ENCODE assay signal across 8 cellular contexts in the genomic region with DNA sequence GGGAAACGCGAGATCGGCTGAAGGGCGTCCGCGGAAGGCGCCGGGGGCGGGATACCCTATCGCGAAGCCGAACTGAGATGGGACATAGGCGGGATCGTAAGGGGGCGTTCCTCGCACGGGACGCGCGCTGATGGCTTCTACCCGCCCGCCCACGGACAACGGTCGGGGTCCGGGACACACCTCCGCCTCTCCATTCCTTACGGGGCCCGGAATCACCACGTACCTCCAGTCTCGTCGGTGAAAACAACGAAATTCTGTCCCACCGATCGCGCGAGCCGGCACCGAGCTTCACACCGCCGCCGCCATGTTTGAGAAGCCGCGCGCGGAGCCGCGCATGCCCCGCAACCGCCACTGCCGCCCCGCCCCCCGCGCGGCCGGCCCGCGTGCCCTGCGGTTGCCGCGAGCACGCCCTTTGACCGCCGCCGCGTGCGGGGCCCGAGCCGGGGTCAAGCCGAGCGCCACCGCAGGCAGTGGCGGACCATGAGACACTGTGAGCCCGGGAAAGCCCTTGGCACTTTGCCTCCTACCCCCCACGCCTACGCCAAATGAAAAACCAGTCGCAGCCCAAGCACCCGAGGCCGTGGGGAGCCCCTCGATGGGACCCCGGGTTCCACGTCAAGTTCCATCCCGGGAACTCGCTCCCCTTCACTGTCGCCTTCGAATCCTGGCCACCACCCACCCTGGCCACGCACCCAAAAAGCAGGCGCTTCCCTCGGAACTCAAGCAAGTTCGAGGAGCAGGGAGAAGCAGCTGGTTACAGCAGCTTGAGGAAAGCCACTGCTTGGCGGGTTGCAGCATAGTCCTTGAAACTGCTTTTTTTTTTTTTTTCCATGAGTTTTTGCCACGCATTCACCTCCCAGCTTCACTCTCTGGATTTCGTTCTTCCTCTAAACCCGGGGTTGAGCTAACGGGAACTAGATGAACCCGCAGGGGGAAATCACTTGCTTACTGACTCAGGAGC. TPM values are rescaled to one million over a fixed set of nuclear protein-coding genes. Genes with fewer than 3 reads are reported as not detected.
DNase-seq lines count a peak whose midpoint lies in the region; ATAC-seq and TF ChIP-seq lines count a peak whose summit lies in the region.

A gene (minus strand): TSS at position 320 of the 961 bp plus-strand sequence. CDS start 20,617 bp downstream, outside the sequence.

- intact Hi-C loops in dorsolateral prefrontal cortex (cut with DNase I) (no loop called here), lower leg skin (cut with DNase I; ENCODE audit: low total_unique reads) (no loop called here)

- TF ChIP-seq CTCF in LNCaP clone FGC (IDR thresholded peaks at IDR 0.05; ENCODE audit: control insufficient read depth, extremely low read depth, insufficient read depth) (no peak), dorsolateral prefrontal cortex (IDR thresholded peaks at IDR 0.05 in 54 of 56, conservative IDR thresholded peaks at IDR 0.05 in 2 of 56; ENCODE audit: low read depth in 1 of 56, partially characterized antibody in 56 of 56) (peak in 5 of 56 donors; percentile 4 to 25 (median 7)), lower leg skin (IDR thresholded peaks at IDR 0.05) (no peak)

- peaks cover 0 to 38% (median 5%) of the 10 kb centered on the region in 45 donors for H3K27me3 ChIP-seq in dorsolateral prefrontal cortex

- H3K4me3 ChIP-seq in LNCaP clone FGC (ENCODE audit: low read depth, low read length) (peak within 1 kb of the TSS; percentile 59), dorsolateral prefrontal cortex (peak within 1 kb of the TSS; percentile 26 to 71 (median 58)), lower leg skin (ENCODE audit: low read depth, poor library complexity, severe bottlenecking) (peak within 1 kb of the TSS; percentile 53)

- DNase-seq in DMS114 treated with DMSO at 0.1 percent for 48 hours (lab: John Stamatoyannopoulos, UW; ENCODE audit: unreplicated experiment) = peak; percentile 26
- DNase-seq in LNCaP clone FGC (ENCODE audit: low read depth) = no peak
- DNase-seq in activated CD4-positive, alpha-beta T cell treated with anti-CD3 and anti-CD28 coated beads for 48 hours = peak; percentile 54
- peak in 6 of 10 donors; percentile 7 to 69 (median 44) for DNase-seq in dorsolateral prefrontal cortex
- no peak for DNase-seq in lower leg skin (ENCODE audit: low spot score in 2 of 2)
- DNase-seq in stimulated activated CD8-positive, alpha-beta memory T cell treated with anti-CD3 and anti-CD28 coated beads, Interleukin-12 subunit alpha, Interleukin-12 subunit beta, amount 100 ng/mL, for 4 hours (ENCODE audit: low read depth) = peak; percentile 24
- DNase-seq in SW 1271 (lab: John Stamatoyannopoulos, UW) = no peak

- WGBS in lower leg skin, 2 donors = 9 to 28% methylated on average over 10 to 61 of the region's 96 CpGs

- no peak for ATAC-seq in HG03460 (IDR thresholded peaks at IDR 0.05; ENCODE audit: unreplicated experiment)

- TF ChIP-seq POLR2A in lower leg skin (IDR thresholded peaks at IDR 0.05) = no peak

- H3K27ac ChIP-seq in dorsolateral prefrontal cortex = peak within 1 kb of the TSS in 11 of 59 donors; percentile 9 to 53 (median 29)

RNA-seq across cellular contexts. Expression of the gene that starts here (rescaled TPM):
- total RNA-seq in dorsolateral prefrontal cortex (1 to 10 TPM; 1.5 to 4.2 (median 2.2) TPM), lower leg skin (1 to 10 TPM; 1.9 to 5.4 (median 3.5) TPM)

Comparison
In these comparisons a context has a peak if more than half of its experiments do, and no peak if none do; other contexts are left out.
1. DNase-seq: peak in DMS114 treated with DMSO at 0.1 percent for 48 hours (single experiment), activated CD4-positive, alpha-beta T cell treated with anti-CD3 and anti-CD28 coated beads for 48 hours (single experiment), dorsolateral prefrontal cortex (6 of 10) and stimulated activated CD8-positive, alpha-beta memory T cell treated with anti-CD3 and anti-CD28 coated beads, Interleukin-12 subunit alpha, Interleukin-12 subunit beta, amount 100 ng/mL, for 4 hours (single experiment); none in LNCaP clone FGC (single experiment), lower leg skin (0 of 2) and SW 1271 (0 of 2).
2. Peak in every context shown above with its lines, with median percentiles within 50 percentile points of each other: H3K4me3 ChIP-seq.